In genomic region chr14:24110060-24110459, GRCh38 we compare ENCODE assay signal across 1 cellular context.
TF ChIP-seq lines count a peak whose summit lies in the region.

No MANE protein-coding gene starts in this region.

TF ChIP-seq in HepG2, 621 proteins besides CTCF, POLR2A, EP300 and RAD21 (continues in another document):
- TF ChIP-seq MTA1 (CRISPR knock-in tag; IDR thresholded peaks at IDR 0.05; ENCODE audit: borderline replicate concordance) (no peak), BRF2 (CRISPR knock-in tag; IDR thresholded peaks at IDR 0.05) (0 out of 2 replicates have a peak, but pooled peaks have one; percentile 30), ARNTL (CRISPR knock-in tag; IDR thresholded peaks at IDR 0.05) (no peak), SMAD3 (CRISPR knock-in tag; IDR thresholded peaks at IDR 0.05) (no peak), MED1 (CRISPR knock-in tag; IDR thresholded peaks at IDR 0.05) (peak; percentile 43; the same call in 1 of the 2 replicates), SAP130 (CRISPR knock-in tag; IDR thresholded peaks at IDR 0.05; ENCODE audit: low read depth) (peak; percentile 25; the same call in 1 of the 2 replicates), ATF7 (IDR thresholded peaks at IDR 0.05) (peak; percentile 60), ATF7 (CRISPR knock-in tag; IDR thresholded peaks at IDR 0.05) (no peak), ZNF879 (CRISPR knock-in tag; IDR thresholded peaks at IDR 0.05) (peak; percentile 35; the same call in 1 of the 2 replicates), RXRA (CRISPR knock-in tag; IDR thresholded peaks at IDR 0.05) (peak; percentile 41; the same call in 1 of the 2 replicates), ZNF501 (CRISPR knock-in tag; IDR thresholded peaks at IDR 0.05) (peak; percentile 44; the same call in 1 of the 2 replicates), ZFY (CRISPR knock-in tag; IDR thresholded peaks at IDR 0.05) (peak; percentile 58), ZBTB25 (CRISPR knock-in tag; IDR thresholded peaks at IDR 0.05) (0 out of 2 replicates have a peak, but pooled peaks have one; percentile 7), ZNF331 (CRISPR knock-in tag; IDR thresholded peaks at IDR 0.05) (peak; percentile 51; the same call in 1 of the 2 replicates), CBFB (CRISPR knock-in tag; IDR thresholded peaks at IDR 0.05) (peak; percentile 93), ZMYM4 (CRISPR knock-in tag; IDR thresholded peaks at IDR 0.05) (0 out of 2 replicates have a peak, but pooled peaks have one; percentile 25), ZNF256 (CRISPR knock-in tag; conservative IDR thresholded peaks at IDR 0.05) (0 out of 2 replicates have a peak, but pooled peaks have one; percentile 28), NR2F2 (IDR thresholded peaks at IDR 0.05; ENCODE audit: borderline replicate concordance, low read depth) (no peak), GATAD2A (CRISPR knock-in tag; IDR thresholded peaks at IDR 0.05) (peak; percentile 52), ZNF121 (CRISPR knock-in tag; IDR thresholded peaks at IDR 0.05) (peak; percentile 34; the same call in 1 of the 2 replicates), CREB1 (IDR thresholded peaks at IDR 0.05) (peak; percentile 8; the same call in 1 of the 2 replicates), CREB1 (CRISPR knock-in tag; IDR thresholded peaks at IDR 0.05) (no peak), CCAR2 (optimal IDR thresholded peaks at IDR 0.05; ENCODE audit: low read depth, low read length) (peak; percentile 48), HMG20B (CRISPR knock-in tag; conservative IDR thresholded peaks at IDR 0.05) (0 out of 2 replicates have a peak, but pooled peaks have one; percentile 28), LCORL (IDR thresholded peaks at IDR 0.05) (peak; percentile 45; the same call in 1 of the 2 replicates), LCORL (CRISPR knock-in tag; IDR thresholded peaks at IDR 0.05) (peak; percentile 77; the same call in 1 of the 2 replicates), NCOR1 (IDR thresholded peaks at IDR 0.05; ENCODE audit: borderline replicate concordance, low read length) (0 out of 2 replicates have a peak, but pooled peaks have one; percentile 20), TFAP4 (IDR thresholded peaks at IDR 0.05; ENCODE audit: borderline replicate concordance, low read depth) (0 out of 2 replicates have a peak, but pooled peaks have one; percentile 12), NBN (conservative IDR thresholded peaks at IDR 0.05) (no peak), HOMEZ (CRISPR knock-in tag; IDR thresholded peaks at IDR 0.05; ENCODE audit: low read depth) (peak; percentile 24; the same call in 1 of the 2 replicates), RARA (CRISPR knock-in tag; IDR thresholded peaks at IDR 0.05) (0 out of 2 replicates have a peak, but pooled peaks have one; percentile 19), HOXA3 (CRISPR knock-in tag; IDR thresholded peaks at IDR 0.05) (peak; percentile 62), SOX6 (IDR thresholded peaks at IDR 0.05) (no peak), SOX6 (CRISPR knock-in tag; IDR thresholded peaks at IDR 0.05) (peak; percentile 6; the same call in 1 of the 2 replicates), ZNF354B (CRISPR knock-in tag; IDR thresholded peaks at IDR 0.05) (0 out of 2 replicates have a peak, but pooled peaks have one; percentile 59), FOSL2 (CRISPR knock-in tag; IDR thresholded peaks at IDR 0.05) (0 out of 2 replicates have a peak, but pooled peaks have one; percentile 25), SOX13 (IDR thresholded peaks at IDR 0.05) (no peak), SOX13 (CRISPR knock-in tag; conservative IDR thresholded peaks at IDR 0.05 in 1 of 2, IDR thresholded peaks at IDR 0.05 in 1 of 2) (peak in 1 of 2 experiments; percentile 33; a peak in 1 of 4 replicates), PRPF4 (IDR thresholded peaks at IDR 0.05; ENCODE audit: low read depth, low read length, poor library complexity, severe bottlenecking) (no peak), ISL2 (CRISPR knock-in tag; IDR thresholded peaks at IDR 0.05) (0 out of 2 replicates have a peak, but pooled peaks have one; percentile 35), FOXJ3 (CRISPR knock-in tag; IDR thresholded peaks at IDR 0.05; ENCODE audit: borderline replicate concordance) (no peak), TEAD3 (CRISPR knock-in tag; optimal IDR thresholded peaks at IDR 0.05; ENCODE audit: borderline replicate concordance) (peak; percentile 65), ARID2 (CRISPR knock-in tag; IDR thresholded peaks at IDR 0.05; ENCODE audit: borderline replicate concordance) (0 out of 2 replicates have a peak, but pooled peaks have one; percentile 26), ARID5B (CRISPR knock-in tag; IDR thresholded peaks at IDR 0.05) (peak; percentile 54), PATZ1 (CRISPR knock-in tag; IDR thresholded peaks at IDR 0.05) (peak; percentile 53), ARID4A (CRISPR knock-in tag; IDR thresholded peaks at IDR 0.05; ENCODE audit: borderline replicate concordance) (peak; percentile 43; the same call in 1 of the 2 replicates), SIX1 (CRISPR knock-in tag; IDR thresholded peaks at IDR 0.05; ENCODE audit: borderline replicate concordance) (0 out of 2 replicates have a peak, but pooled peaks have one; percentile 25), ZNF7 (CRISPR knock-in tag; IDR thresholded peaks at IDR 0.05) (no peak), ZNF616 (CRISPR knock-in tag; IDR thresholded peaks at IDR 0.05; ENCODE audit: low read depth) (no peak), SMYD3 (CRISPR knock-in tag; IDR thresholded peaks at IDR 0.05) (peak; percentile 42; the same call in 1 of the 2 replicates), ZNF737 (CRISPR knock-in tag; IDR thresholded peaks at IDR 0.05; ENCODE audit: borderline replicate concordance) (no peak), TARDBP (CRISPR knock-in tag; IDR thresholded peaks at IDR 0.05) (0 out of 2 replicates have a peak, but pooled peaks have one; percentile 45), ZSCAN5A (CRISPR knock-in tag; IDR thresholded peaks at IDR 0.05; ENCODE audit: borderline replicate concordance) (0 out of 2 replicates have a peak, but pooled peaks have one; percentile 78), ZNF17 (CRISPR knock-in tag; IDR thresholded peaks at IDR 0.05) (no peak)
